1 cellular context compared by ENCODE assay signal in the genomic region with DNA sequence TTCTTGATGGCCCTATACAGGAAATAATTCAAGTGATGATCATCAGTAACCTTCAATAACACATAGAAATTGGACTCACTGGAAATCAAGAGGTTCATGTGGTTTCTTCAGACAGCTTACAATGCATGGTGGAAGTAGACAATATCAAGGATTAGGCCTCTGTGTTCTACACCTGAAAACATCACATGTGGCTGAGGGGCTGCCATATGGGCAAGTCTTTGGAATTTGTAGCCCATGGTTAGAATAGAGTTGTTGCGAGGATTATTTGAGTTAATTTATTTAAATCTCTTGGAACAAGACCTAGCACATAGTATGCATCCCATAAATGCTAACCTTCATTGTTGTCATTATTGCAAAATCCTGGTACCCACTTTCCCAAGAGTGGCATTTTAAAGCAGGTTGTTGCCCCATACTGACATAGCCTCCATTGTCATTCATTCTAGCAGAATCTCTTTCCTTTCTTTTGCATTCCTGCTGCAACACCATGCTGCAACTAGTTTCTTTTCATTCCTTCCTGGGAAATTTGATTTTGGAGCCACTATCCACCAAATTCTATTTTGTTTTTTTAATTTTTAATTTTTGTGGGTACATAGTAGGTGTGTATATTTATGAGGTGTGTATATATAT.
TF ChIP-seq lines count a peak whose summit lies in the region.

No MANE protein-coding gene starts in this region.

TF ChIP-seq in WTC11, 78 proteins besides CTCF, POLR2A, EP300 and RAD21 (continued from another document):
- TF ChIP-seq, protein P1, sequence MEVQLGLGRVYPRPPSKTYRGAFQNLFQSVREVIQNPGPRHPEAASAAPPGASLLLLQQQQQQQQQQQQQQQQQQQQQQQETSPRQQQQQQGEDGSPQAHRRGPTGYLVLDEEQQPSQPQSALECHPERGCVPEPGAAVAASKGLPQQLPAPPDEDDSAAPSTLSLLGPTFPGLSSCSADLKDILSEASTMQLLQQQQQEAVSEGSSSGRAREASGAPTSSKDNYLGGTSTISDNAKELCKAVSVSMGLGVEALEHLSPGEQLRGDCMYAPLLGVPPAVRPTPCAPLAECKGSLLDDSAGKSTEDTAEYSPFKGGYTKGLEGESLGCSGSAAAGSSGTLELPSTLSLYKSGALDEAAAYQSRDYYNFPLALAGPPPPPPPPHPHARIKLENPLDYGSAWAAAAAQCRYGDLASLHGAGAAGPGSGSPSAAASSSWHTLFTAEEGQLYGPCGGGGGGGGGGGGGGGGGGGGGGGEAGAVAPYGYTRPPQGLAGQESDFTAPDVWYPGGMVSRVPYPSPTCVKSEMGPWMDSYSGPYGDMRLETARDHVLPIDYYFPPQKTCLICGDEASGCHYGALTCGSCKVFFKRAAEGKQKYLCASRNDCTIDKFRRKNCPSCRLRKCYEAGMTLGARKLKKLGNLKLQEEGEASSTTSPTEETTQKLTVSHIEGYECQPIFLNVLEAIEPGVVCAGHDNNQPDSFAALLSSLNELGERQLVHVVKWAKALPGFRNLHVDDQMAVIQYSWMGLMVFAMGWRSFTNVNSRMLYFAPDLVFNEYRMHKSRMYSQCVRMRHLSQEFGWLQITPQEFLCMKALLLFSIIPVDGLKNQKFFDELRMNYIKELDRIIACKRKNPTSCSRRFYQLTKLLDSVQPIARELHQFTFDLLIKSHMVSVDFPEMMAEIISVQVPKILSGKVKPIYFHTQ (CRISPR knock-in tag; IDR thresholded peaks at IDR 0.05) = no peak
- TF ChIP-seq ZNF425 (CRISPR knock-in tag; conservative IDR thresholded peaks at IDR 0.05) = no peak
